Comparison of ENCODE assay signal across 11 cellular contexts in the genomic region with DNA sequence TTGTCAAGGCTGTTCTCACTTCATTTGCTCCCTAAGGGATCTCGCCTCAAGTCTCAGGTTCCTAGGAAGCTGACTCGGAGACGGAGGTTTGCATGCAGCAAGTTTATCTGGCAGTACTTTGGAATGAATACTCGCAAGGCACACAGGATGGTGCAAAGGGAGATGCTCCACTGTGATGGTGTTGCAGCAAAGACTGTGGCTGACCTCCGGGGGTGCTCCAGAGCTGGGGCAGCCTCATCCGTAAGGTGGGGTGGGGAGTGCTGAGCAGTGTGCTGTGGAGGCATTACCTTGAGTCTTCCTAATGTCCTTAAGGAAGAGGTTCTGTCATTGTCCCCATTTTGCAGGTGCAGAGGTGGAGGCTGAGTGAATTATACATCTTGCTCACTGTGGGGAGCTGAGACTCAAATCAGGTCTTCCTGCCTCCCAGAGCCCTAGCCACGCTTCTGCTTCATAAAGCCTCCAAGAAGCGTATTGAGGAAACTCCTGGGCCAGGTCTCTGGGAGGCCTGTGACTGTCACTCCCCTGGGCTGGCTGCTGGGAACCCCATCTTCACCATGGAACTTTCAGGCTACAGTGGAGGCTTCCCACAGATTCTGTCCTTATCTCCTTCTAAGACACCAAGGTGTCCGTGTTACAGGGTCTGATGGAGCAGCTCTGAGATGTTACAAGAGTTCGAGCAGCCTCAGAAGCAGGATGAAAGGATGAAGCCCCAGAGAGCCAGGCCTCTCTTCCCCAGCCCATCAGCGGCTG. TPM values are rescaled to one million over a fixed set of nuclear protein-coding genes. Genes with fewer than 3 reads are reported as not detected.
DNase-seq lines count a peak whose midpoint lies in the region; ATAC-seq and TF ChIP-seq lines count a peak whose summit lies in the region.
"Had no signal": no experiment of that assay in that cellular context is flagged by ENCODE, and none has a peak within 500 bp of the region (broad histone marks: within the 10 kb centered on the region; RNA-seq: fewer than 3 reads in every experiment).

No MANE protein-coding gene starts in this region.

- peak; percentile 24 for TF ChIP-seq CTCF in RWPE2 (IDR thresholded peaks at IDR 0.05; ENCODE audit: poor library complexity, severe bottlenecking)
- TF ChIP-seq CTCF in foreskin keratinocyte (conservative IDR thresholded peaks at IDR 0.05), result peak; percentile 37
- no peak for TF ChIP-seq CTCF in RWPE1 (conservative IDR thresholded peaks at IDR 0.05; ENCODE audit: low read depth)

- CTCF ChIA-PET in RWPE1 (lab: Yijun Ruan, JAX), result interaction anchor here (0.7 kb wide), 1 partner anchor 38 kb away, joined by 4 read pairs; no protein-coding TSS in a partner anchor

- no peaks in the 10 kb centered on the region for H3K36me3 ChIP-seq in RWPE2 (ENCODE audit: low read depth)

- peaks cover 19% of the 10 kb centered on the region for H3K27me3 ChIP-seq in RWPE2 (ENCODE audit: insufficient read depth, poor library complexity, severe bottlenecking)
- peaks cover 58% of the 10 kb centered on the region for H3K27me3 ChIP-seq in foreskin keratinocyte

- H3K27ac ChIP-seq in RWPE2 (ENCODE audit: poor library complexity, severe bottlenecking), result no peak overlapping the region
- no peak overlapping the region for H3K27ac ChIP-seq in foreskin keratinocyte
- no peak overlapping the region for H3K27ac ChIP-seq in RWPE1

- POLR2A ChIA-PET in RWPE1 (lab: Yijun Ruan, JAX; ENCODE audit: low non-redundant PET), result no interaction called here

- ATAC-seq in RWPE2 (ENCODE audit: low read depth), result peak; percentile 72; the same call in 1 of the 3 replicates
- ATAC-seq in foreskin keratinocyte, result peak; percentile 54
- no peak for ATAC-seq in HG03139 (IDR thresholded peaks at IDR 0.05; ENCODE audit: unreplicated experiment)
- no peak for ATAC-seq in GM19324 (IDR thresholded peaks at IDR 0.05; ENCODE audit: low FRiP score, unreplicated experiment)

- no peak overlapping the region for H3K4me3 ChIP-seq in RWPE2 (ENCODE audit: severe bottlenecking)

- H3K9me3 ChIP-seq in RWPE2 (ENCODE audit: severe bottlenecking), result no peaks in the 10 kb centered on the region

- H3K4me1 ChIP-seq in RWPE2 (ENCODE audit: insufficient read depth, poor library complexity, severe bottlenecking), result no peaks in the 10 kb centered on the region
- no peaks in the 10 kb centered on the region for H3K4me1 ChIP-seq in foreskin keratinocyte

- peak; percentile 16 for DNase-seq in stimulated activated CD4-positive, alpha-beta T cell treated with anti-CD3 and anti-CD28 coated beads, Interleukin-15, amount 100 ng/mL, for 24 hours
- no peak for DNase-seq in stimulated activated CD4-positive, alpha-beta T cell treated with anti-CD3 and anti-CD28 coated beads, Interleukin-2, amount 100 ng/mL, for 24 hours
- DNase-seq in RWPE2 (ENCODE audit: low spot score) (peak; percentile 44), foreskin keratinocyte (no peak), RWPE1 (ENCODE audit: low spot score) (no peak), islet precursor cell (no peak)
- DNase-seq: COR-L47, NCI-H1417 treated with DMSO at 0.1 percent for 48 hours, SHP77 treated with DMSO at 0.1 percent for 48 hours had no signal

RNA-seq across cellular contexts. Expression of gene GALNT16, which starts 39.5 kb away (rescaled TPM):
- total RNA-seq in foreskin keratinocyte, result not detected in 2 replicates
- not detected in 2 replicates for polyA plus RNA-seq in foreskin keratinocyte

Comparison
In these comparisons a context has a peak if more than half of its experiments do, and no peak if none do; other contexts are left out.
1. DNase-seq: peak in stimulated activated CD4-positive, alpha-beta T cell treated with anti-CD3 and anti-CD28 coated beads, Interleukin-15, amount 100 ng/mL, for 24 hours (single experiment) and RWPE2 (single experiment); none in stimulated activated CD4-positive, alpha-beta T cell treated with anti-CD3 and anti-CD28 coated beads, Interleukin-2, amount 100 ng/mL, for 24 hours (0 of 2), foreskin keratinocyte (0 of 2), RWPE1 (single experiment) and islet precursor cell (single experiment).
2. ATAC-seq: peak in RWPE2 (single experiment) and foreskin keratinocyte (single experiment); none in HG03139 (single experiment) and GM19324 (single experiment).